8 cellular contexts compared by ENCODE assay signal in genomic region chr10:102394079-102394800, GRCh38. TPM values are rescaled to one million over a fixed set of nuclear protein-coding genes. Genes with fewer than 3 reads are reported as not detected.
DNase-seq lines count a peak whose midpoint lies in the region; ATAC-seq and TF ChIP-seq lines count a peak whose summit lies in the region.

No MANE protein-coding gene starts in this region.

- ATAC-seq in GM18858 (IDR thresholded peaks at IDR 0.05; ENCODE audit: unreplicated experiment) (peak; percentile 72), HG03066 (IDR thresholded peaks at IDR 0.05; ENCODE audit: low read depth, unreplicated experiment) (peak; percentile 76)

- DNase-seq in AG09309 (ENCODE audit: low read depth) (peak; percentile 40), NCI-H526 (lab: John Stamatoyannopoulos, UW) (peak; percentile 53 to 74), dermis blood vessel endothelial cell (peak; percentile 93), lower leg skin (ENCODE audit: low spot score in 2 of 2) (peak; percentile 91 to 99)
- peak; percentile 98 for DNase-seq in activated CD4-positive, alpha-beta T cell treated with anti-CD3 and anti-CD28 coated beads, Interleukin-2, amount 50 U/mL, for 24 hours (ENCODE audit: low read depth in 1 of 2, low spot score in 1 of 2)
- DNase-seq in stimulated activated CD4-positive, alpha-beta T cell treated with anti-CD3 and anti-CD28 coated beads, Interleukin-4, amount 100 ng/mL, for 4 hours: peak; percentile 96 to 99

- H3K4me3 ChIP-seq in AG09309 (ENCODE audit: control insufficient read depth, low read depth, low read length): peak overlapping the region; percentile 75
- peak overlapping the region; percentile 63 for H3K4me3 ChIP-seq in lower leg skin (ENCODE audit: low read depth, poor library complexity, severe bottlenecking)

- 0 to 1% methylated on average over 43 to 62 of the region's 71 CpGs for WGBS in lower leg skin, 2 donors

- peak; percentile 90 for TF ChIP-seq CTCF in AG09309 (IDR thresholded peaks at IDR 0.05; ENCODE audit: control insufficient read depth, insufficient read depth, low read depth, low read length, missing control alignments)
- TF ChIP-seq CTCF in lower leg skin (IDR thresholded peaks at IDR 0.05): peak in 1 of 3 donors; percentile 93

- no peak for TF ChIP-seq POLR2A in lower leg skin (IDR thresholded peaks at IDR 0.05)

- intact Hi-C loops in lower leg skin (cut with DNase I; ENCODE audit: low total_unique reads): loop anchor here (10.0 kb wide), 1 partner anchor 191 kb away; no protein-coding TSS in a partner anchor

RNA-seq across cellular contexts. Expression of gene NFKB2, which starts 1.3 kb away (rescaled TPM):
- total RNA-seq in dermis blood vessel endothelial cell (33.0 and 35.7 TPM in 2 replicates), lower leg skin (10 to 100 TPM; 19.4 to 36.1 (median 20.1) TPM)

RNA-seq across cellular contexts. Expression of gene PSD, which starts 24.3 kb away (rescaled TPM):
- 0.23 and 0.34 TPM in 2 replicates for total RNA-seq in dermis blood vessel endothelial cell
- 1 to 10 TPM in 3 of 4 donors, under 1 TPM in 1; 0.56 to 4.5 (median 2.1) TPM for total RNA-seq in lower leg skin

RNA-seq across cellular contexts. Expression of gene FBXL15, which starts 26.4 kb away (rescaled TPM):
- total RNA-seq in dermis blood vessel endothelial cell (9.7 and 12.6 TPM in 2 replicates), lower leg skin (10 to 100 TPM; 18.2 to 25.3 (median 19.1) TPM)

RNA-seq across cellular contexts. Expression of gene CUEDC2, which starts 38.1 kb away (rescaled TPM):
- total RNA-seq in dermis blood vessel endothelial cell (48.5 and 51.2 TPM in 2 replicates), lower leg skin (10 to 100 TPM; 30.3 to 51.2 (median 32.7) TPM)

RNA-seq across cellular contexts. Expression of gene C10orf95, which starts 57.1 kb away (rescaled TPM):
- 0.05 TPM in 1 of 2 replicates, not detected in the other for total RNA-seq in dermis blood vessel endothelial cell
- total RNA-seq in lower leg skin: 10 to 100 TPM in 3 of 4 donors, 1 to 10 TPM in 1; 7.6 to 17.3 (median 11.5) TPM

Comparison
In these comparisons a context has a peak if more than half of its experiments do, and no peak if none do; other contexts are left out.
1. Peak in every context shown above with its lines: DNase-seq, ATAC-seq and H3K4me3 ChIP-seq.
2. DNase-seq: peak in every context shown above with its lines; median percentile 98 in activated CD4-positive, alpha-beta T cell treated with anti-CD3 and anti-CD28 coated beads, Interleukin-2, amount 50 U/mL, for 24 hours; 98 in stimulated activated CD4-positive, alpha-beta T cell treated with anti-CD3 and anti-CD28 coated beads, Interleukin-4, amount 100 ng/mL, for 4 hours; 95 in lower leg skin; 93 in dermis blood vessel endothelial cell; 64 in NCI-H526; 40 in AG09309.